Comparison of ENCODE assay signal across 11 cellular contexts in the genomic region with DNA sequence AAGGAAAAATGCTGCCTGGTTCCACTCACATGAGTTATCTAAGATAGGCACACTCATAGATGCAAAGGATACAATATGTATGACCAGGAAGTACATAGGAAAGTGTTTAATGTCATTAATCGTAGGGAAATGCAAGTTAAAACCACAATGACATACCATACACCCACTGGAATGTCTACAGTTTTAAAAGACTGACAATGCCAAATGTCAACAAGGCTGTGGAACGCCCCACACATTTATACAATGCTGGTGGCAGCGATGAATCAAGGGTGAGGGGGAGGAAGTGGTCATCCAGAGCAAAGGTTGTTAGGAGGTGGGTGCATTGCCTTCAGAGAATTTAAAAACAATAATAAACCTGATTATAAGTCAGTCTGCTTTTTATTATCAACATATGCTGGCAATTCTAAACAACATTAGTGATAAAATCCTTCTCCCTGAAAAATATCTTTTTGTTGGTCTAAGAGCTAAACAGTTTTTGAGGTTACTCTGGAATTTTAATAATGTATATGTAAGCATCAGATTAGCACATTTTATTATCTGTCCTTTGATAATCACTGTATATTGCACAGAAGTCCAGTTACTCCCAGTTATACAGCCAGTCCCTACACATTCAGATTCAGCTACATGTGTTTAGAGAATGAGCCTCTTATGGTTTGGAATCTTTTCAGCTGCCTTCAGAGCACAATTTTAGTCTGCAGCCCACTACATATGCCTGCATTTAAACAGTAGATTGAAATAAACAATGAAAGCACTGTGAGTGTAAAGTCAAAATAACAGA.
A peak's percentile ranks its signal among the peaks of the same experiment; 100 is the strongest.
DNase-seq lines count a peak whose midpoint lies in the region; ATAC-seq and TF ChIP-seq lines count a peak whose summit lies in the region.
"Had no signal": no experiment of that assay in that cellular context is flagged by ENCODE, and none has a peak within 500 bp of the region (broad histone marks: within the 10 kb centered on the region; RNA-seq: fewer than 3 reads in every experiment).

No MANE protein-coding gene starts in this region.

- H3K27ac Mint-ChIP-seq in nephron, result peak overlapping the region; percentile 59 to 83 (median 74)

- WGBS in heart right ventricle, 2 donors, result 80 to 84% methylated on average over 3 of the region's 3 CpGs

- H3K36me3 ChIP-seq in colonic mucosa, result no peaks in the 10 kb centered on the region
- H3K36me3 ChIP-seq in heart right ventricle, result no peaks in the 10 kb centered on the region

- H3K27me3 ChIP-seq in colonic mucosa, result no peaks in the 10 kb centered on the region
- no peaks in the 10 kb centered on the region for H3K27me3 ChIP-seq in heart right ventricle

- no peaks in the 10 kb centered on the region for H3K27me3 Mint-ChIP-seq in nephron (ENCODE audit: low read depth)

- ATAC-seq in heart right ventricle, result no peak
- no peak for ATAC-seq in activated CD4-positive, CD25-positive, alpha-beta regulatory T cell treated with anti-CD3 and anti-CD28 coated beads, Interleukin-2, amount 50 U/mL, for 24 hours
- ATAC-seq: left ventricle myocardium superior had no signal

- no peak overlapping the region for H3K9ac ChIP-seq in colonic mucosa (ENCODE audit: low read depth in 2 of 2, low read length in 2 of 2)

- peaks cover 41% of the 10 kb centered on the region for H3K4me1 Mint-ChIP-seq in nephron

- peaks cover 2% of the 10 kb centered on the region for H3K9me3 Mint-ChIP-seq in nephron

- no peaks in the 10 kb centered on the region for H3K36me3 Mint-ChIP-seq in nephron (ENCODE audit: low read depth)

- H3K27ac ChIP-seq in colonic mucosa, result no peak overlapping the region
- no peak overlapping the region for H3K27ac ChIP-seq in heart right ventricle

- intact Hi-C loops in colonic mucosa (cut with DNase I), result no loop called here
- intact Hi-C loops in heart right ventricle (cut with DNase I), result no loop called here

- no peaks in the 10 kb centered on the region for H3K4me1 ChIP-seq in colonic mucosa
- no peaks in the 10 kb centered on the region for H3K4me1 ChIP-seq in heart right ventricle

- DNase-seq in GM03348 (ENCODE audit: low spot score) (peak; percentile 58), NCI-H226 (peak; percentile 79), colonic mucosa (peak; percentile 25), DMS79 treated with DMSO at 0.1 percent for 48 hours (lab: John Stamatoyannopoulos, UW) (no peak), heart right ventricle (no peak), NCI-H2171 (lab: John Stamatoyannopoulos, UW) (no peak)
- DNase-seq: activated naive CD4-positive, alpha-beta T cell treated with anti-CD3 and anti-CD28 coated beads, Interleukin-2, amount 50 U/mL, for 16 hours; erythroblast; left ventricle myocardium superior had no signal

- H3K4me3 Mint-ChIP-seq in nephron, result no peak overlapping the region

- TF ChIP-seq CTCF in colonic mucosa (IDR thresholded peaks at IDR 0.05) (no peak), nephron (IDR thresholded peaks at IDR 0.05; ENCODE audit: unreplicated experiment in 3 of 3) (no peak), heart right ventricle (IDR thresholded peaks at IDR 0.05) (no peak)

- H3K9me3 ChIP-seq in colonic mucosa (no peaks in the 10 kb centered on the region), heart right ventricle (no peaks in the 10 kb centered on the region)

- H3K4me3 ChIP-seq in colonic mucosa (no peak overlapping the region), heart right ventricle (no peak overlapping the region)

Comparison
In these comparisons a context has a peak if more than half of its experiments do, and no peak if none do; other contexts are left out.
1. DNase-seq: peak in GM03348 (single experiment), NCI-H226 (single experiment) and colonic mucosa (single experiment); none in DMS79 treated with DMSO at 0.1 percent for 48 hours (single experiment), heart right ventricle (0 of 2) and NCI-H2171 (single experiment).